1 cellular context compared by ENCODE assay signal in genomic region chr19:8513687-8514504, GRCh38.
TF ChIP-seq lines count a peak whose summit lies in the region.

A gene with protein sequence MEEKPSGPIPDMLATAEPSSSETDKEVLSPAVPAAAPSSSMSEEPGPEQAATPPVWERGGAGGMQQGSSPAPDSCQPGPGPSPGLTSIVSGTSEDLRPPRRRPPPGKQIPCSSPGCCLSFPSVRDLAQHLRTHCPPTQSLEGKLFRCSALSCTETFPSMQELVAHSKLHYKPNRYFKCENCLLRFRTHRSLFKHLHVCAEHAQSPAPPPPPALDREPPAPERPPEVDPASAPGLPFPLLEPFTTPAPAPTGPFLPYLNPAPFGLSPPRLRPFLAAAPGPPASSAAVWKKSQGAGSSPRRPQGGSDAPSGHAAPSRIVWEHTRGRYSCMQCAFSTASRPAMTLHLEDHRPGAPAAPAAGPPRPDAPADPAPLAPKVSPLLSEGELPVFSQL (minus strand): TSS chr19:8514167. CDS start chr19:8514046, 121 bp downstream.

TF ChIP-seq in K562, 482 proteins besides CTCF, POLR2A, EP300 and RAD21 (continued from another document and continues in another):
- TF ChIP-seq TOE1 (IDR thresholded peaks at IDR 0.05; ENCODE audit: borderline replicate concordance) (peak; percentile 19; the same call in 1 of the 2 replicates), TOE1 (CRISPR knock-in tag; IDR thresholded peaks at IDR 0.05; ENCODE audit: borderline replicate concordance, low read depth) (peak; percentile 47; the same call in 1 of the 2 replicates), ZBTB17 (CRISPR knock-in tag; IDR thresholded peaks at IDR 0.05) (peak; percentile 98), U2AF2 (optimal IDR thresholded peaks at IDR 0.05; ENCODE audit: low read depth, low read length) (no peak), MYC (IDR thresholded peaks at IDR 0.05; ENCODE audit: low read depth, low read length) (peak; percentile 41; the same call in 1 of the 2 replicates), MYC (CRISPR knock-in tag; IDR thresholded peaks at IDR 0.05; ENCODE audit: borderline replicate concordance, low read depth) (0 out of 2 replicates have a peak, but pooled peaks have one; percentile 36), HDGF (IDR thresholded peaks at IDR 0.05) (no peak), ZBTB2 (IDR thresholded peaks at IDR 0.05) (peak; percentile 81), TRIM28 (IDR thresholded peaks at IDR 0.05) (peak; percentile 32; the same call in 1 of the 2 replicates), TEAD2 (tag; IDR thresholded peaks at IDR 0.05) (no peak), CHAMP1 (IDR thresholded peaks at IDR 0.05) (no peak), KDM4B (IDR thresholded peaks at IDR 0.05; ENCODE audit: borderline replicate concordance in 2 of 2, low read depth in 1 of 2) (0 out of 4 replicates have a peak, but pooled peaks of 1 of the 2 experiments have one; percentile 57), SIX5 (IDR thresholded peaks at IDR 0.05; ENCODE audit: borderline replicate concordance in 1 of 2, insufficient read depth in 1 of 2, low read depth in 1 of 2, low read length in 2 of 2) (no peak), TCF3 (CRISPR knock-in tag; IDR thresholded peaks at IDR 0.05) (peak; percentile 30; the same call in 1 of the 2 replicates), ASH1L (IDR thresholded peaks at IDR 0.05; ENCODE audit: borderline replicate concordance, low read depth, partially characterized antibody) (peak; percentile 24), CEBPG (CRISPR knock-in tag; IDR thresholded peaks at IDR 0.05) (peak; percentile 84), CEBPG (tag; conservative IDR thresholded peaks at IDR 0.05 in 1 of 2, IDR thresholded peaks at IDR 0.05 in 1 of 2) (peak; percentile 21 to 66; a peak in 2 of 4 replicates), NCOR1 (IDR thresholded peaks at IDR 0.05) (no peak), MCM2 (IDR thresholded peaks at IDR 0.05; ENCODE audit: low read depth) (no peak), KAT7 (CRISPR knock-in tag; IDR thresholded peaks at IDR 0.05; ENCODE audit: borderline replicate concordance) (peak; percentile 88; the same call in 1 of the 2 replicates), ZNF644 (tag; IDR thresholded peaks at IDR 0.05; ENCODE audit: low read depth) (no peak), CREB3L1 (IDR thresholded peaks at IDR 0.05; ENCODE audit: borderline replicate concordance, low read depth) (peak; percentile 89), ZC3H11A (IDR thresholded peaks at IDR 0.05; ENCODE audit: low read depth, low read length) (no peak), FUS (optimal IDR thresholded peaks at IDR 0.05; ENCODE audit: low read depth, low read length) (peak; percentile 36), MEF2A (IDR thresholded peaks at IDR 0.05; ENCODE audit: control insufficient read depth, low read depth, low read length) (no peak), E2F6 (IDR thresholded peaks at IDR 0.05; ENCODE audit: borderline replicate concordance in 1 of 2, extremely low read depth in 1 of 2, insufficient read depth in 1 of 2, insufficient read length in 1 of 2, low read depth in 1 of 2, low read length in 1 of 2, poor library complexity in 1 of 2, severe bottlenecking in 1 of 2) (peak; percentile 11 to 50), RAD51 (IDR thresholded peaks at IDR 0.05; ENCODE audit: borderline replicate concordance, low read depth) (no peak), CREB1 (IDR thresholded peaks at IDR 0.05) (peak; percentile 85), CREB1 (CRISPR knock-in tag; IDR thresholded peaks at IDR 0.05) (peak; percentile 86), MAFF (IDR thresholded peaks at IDR 0.05; ENCODE audit: low read length) (peak; percentile 17; the same call in 1 of the 2 replicates), MAZ (CRISPR knock-in tag; conservative IDR thresholded peaks at IDR 0.05 in 1 of 2, IDR thresholded peaks at IDR 0.05 in 1 of 2) (peak in 1 of 2 experiments; percentile 86; a peak in 3 of 4 replicates), ZNF324 (CRISPR knock-in tag; IDR thresholded peaks at IDR 0.05) (no peak), EGR1 (conservative IDR thresholded peaks at IDR 0.05) (peak; percentile 48), NRF1 (conservative IDR thresholded peaks at IDR 0.05 in 1 of 2, IDR thresholded peaks at IDR 0.05 in 1 of 2) (peak; percentile 91 to 92), BMI1 (IDR thresholded peaks at IDR 0.05; ENCODE audit: low read length) (no peak), FOXP1 (CRISPR knock-in tag; IDR thresholded peaks at IDR 0.05) (peak; percentile 55; the same call in 1 of the 2 replicates), SIRT6 (IDR thresholded peaks at IDR 0.05; ENCODE audit: low read depth, low read length) (no peak), E2F4 (CRISPR knock-in tag; IDR thresholded peaks at IDR 0.05; ENCODE audit: low read depth) (no peak), FOXK2 (conservative IDR thresholded peaks at IDR 0.05 in 1 of 2, IDR thresholded peaks at IDR 0.05 in 1 of 2; ENCODE audit: low read depth in 2 of 2) (peak; percentile 69 to 85), ETV5 (CRISPR knock-in tag; IDR thresholded peaks at IDR 0.05; ENCODE audit: low read depth) (peak; percentile 86), ZNF699 (CRISPR knock-in tag; IDR thresholded peaks at IDR 0.05; ENCODE audit: insufficient replicate concordance) (no peak), KDM2B (CRISPR knock-in tag; IDR thresholded peaks at IDR 0.05) (0 out of 2 replicates have a peak, but pooled peaks have one; percentile 36), SMARCA4 (IDR thresholded peaks at IDR 0.05) (peak; percentile 60; the same call in 1 of the 2 replicates), CHD4 (IDR thresholded peaks at IDR 0.05; ENCODE audit: insufficient read depth, insufficient replicate concordance, low read depth, low read length, poor library complexity, severe bottlenecking) (peak; percentile 23), RB1 (IDR thresholded peaks at IDR 0.05; ENCODE audit: low read depth) (peak; percentile 94), XRCC3 (IDR thresholded peaks at IDR 0.05) (no peak), ATF4 (CRISPR knock-in tag; IDR thresholded peaks at IDR 0.05) (peak; percentile 76), TAF7 (tag; IDR thresholded peaks at IDR 0.05) (peak; percentile 79), GATAD2B (IDR thresholded peaks at IDR 0.05; ENCODE audit: borderline replicate concordance) (no peak), NBN (IDR thresholded peaks at IDR 0.05; ENCODE audit: low read depth) (peak; percentile 66; the same call in 1 of the 2 replicates), MECOM (CRISPR knock-in tag; IDR thresholded peaks at IDR 0.05) (peak; percentile 46; the same call in 1 of the 2 replicates)
- TF ChIP-seq, protein P1, sequence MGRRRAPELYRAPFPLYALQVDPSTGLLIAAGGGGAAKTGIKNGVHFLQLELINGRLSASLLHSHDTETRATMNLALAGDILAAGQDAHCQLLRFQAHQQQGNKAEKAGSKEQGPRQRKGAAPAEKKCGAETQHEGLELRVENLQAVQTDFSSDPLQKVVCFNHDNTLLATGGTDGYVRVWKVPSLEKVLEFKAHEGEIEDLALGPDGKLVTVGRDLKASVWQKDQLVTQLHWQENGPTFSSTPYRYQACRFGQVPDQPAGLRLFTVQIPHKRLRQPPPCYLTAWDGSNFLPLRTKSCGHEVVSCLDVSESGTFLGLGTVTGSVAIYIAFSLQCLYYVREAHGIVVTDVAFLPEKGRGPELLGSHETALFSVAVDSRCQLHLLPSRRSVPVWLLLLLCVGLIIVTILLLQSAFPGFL (CRISPR knock-in tag; IDR thresholded peaks at IDR 0.05) = 0 out of 2 replicates have a peak, but pooled peaks have one; percentile 76
- TF ChIP-seq, protein P2, sequence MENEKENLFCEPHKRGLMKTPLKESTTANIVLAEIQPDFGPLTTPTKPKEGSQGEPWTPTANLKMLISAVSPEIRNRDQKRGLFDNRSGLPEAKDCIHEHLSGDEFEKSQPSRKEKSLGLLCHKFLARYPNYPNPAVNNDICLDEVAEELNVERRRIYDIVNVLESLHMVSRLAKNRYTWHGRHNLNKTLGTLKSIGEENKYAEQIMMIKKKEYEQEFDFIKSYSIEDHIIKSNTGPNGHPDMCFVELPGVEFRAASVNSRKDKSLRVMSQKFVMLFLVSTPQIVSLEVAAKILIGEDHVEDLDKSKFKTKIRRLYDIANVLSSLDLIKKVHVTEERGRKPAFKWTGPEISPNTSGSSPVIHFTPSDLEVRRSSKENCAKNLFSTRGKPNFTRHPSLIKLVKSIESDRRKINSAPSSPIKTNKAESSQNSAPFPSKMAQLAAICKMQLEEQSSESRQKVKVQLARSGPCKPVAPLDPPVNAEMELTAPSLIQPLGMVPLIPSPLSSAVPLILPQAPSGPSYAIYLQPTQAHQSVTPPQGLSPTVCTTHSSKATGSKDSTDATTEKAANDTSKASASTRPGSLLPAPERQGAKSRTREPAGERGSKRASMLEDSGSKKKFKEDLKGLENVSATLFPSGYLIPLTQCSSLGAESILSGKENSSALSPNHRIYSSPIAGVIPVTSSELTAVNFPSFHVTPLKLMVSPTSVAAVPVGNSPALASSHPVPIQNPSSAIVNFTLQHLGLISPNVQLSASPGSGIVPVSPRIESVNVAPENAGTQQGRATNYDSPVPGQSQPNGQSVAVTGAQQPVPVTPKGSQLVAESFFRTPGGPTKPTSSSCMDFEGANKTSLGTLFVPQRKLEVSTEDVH (IDR thresholded peaks at IDR 0.05; ENCODE audit: low read depth, partially characterized antibody) = peak; percentile 62
- TF ChIP-seq, protein P3, sequence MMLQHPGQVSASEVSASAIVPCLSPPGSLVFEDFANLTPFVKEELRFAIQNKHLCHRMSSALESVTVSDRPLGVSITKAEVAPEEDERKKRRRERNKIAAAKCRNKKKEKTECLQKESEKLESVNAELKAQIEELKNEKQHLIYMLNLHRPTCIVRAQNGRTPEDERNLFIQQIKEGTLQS (IDR thresholded peaks at IDR 0.05) = peak; percentile 68; the same call in 1 of the 2 replicates
- TF ChIP-seq, protein P3 (CRISPR knock-in tag; conservative IDR thresholded peaks at IDR 0.05) = no peak
